11 cellular contexts compared by ENCODE assay signal in the genomic region with DNA sequence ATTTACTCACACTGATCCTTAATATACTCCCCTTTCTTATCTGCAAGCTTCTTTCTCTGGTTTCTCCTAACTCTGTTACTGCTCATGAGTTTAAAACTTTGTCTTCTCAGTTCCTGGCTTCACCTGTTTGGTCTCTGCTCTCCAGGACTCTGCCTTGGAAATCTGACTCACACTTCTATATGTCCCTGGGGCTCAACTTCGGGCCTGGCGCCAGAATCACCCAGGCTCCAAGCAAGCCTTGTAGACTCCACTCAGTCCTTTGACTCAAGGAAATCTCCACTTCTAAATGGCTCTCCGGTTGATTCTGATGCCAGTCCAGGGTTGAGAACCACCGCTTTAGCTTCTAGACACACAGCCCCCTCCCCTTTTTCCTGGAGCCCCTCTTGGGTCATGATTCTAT. TPM values are rescaled to one million over a fixed set of nuclear protein-coding genes. Genes with fewer than 3 reads are reported as not detected.
DNase-seq lines count a peak whose midpoint lies in the region; ATAC-seq, FAIRE-seq and TF ChIP-seq lines count a peak whose summit lies in the region.
"Had no signal": no experiment of that assay in that cellular context is flagged by ENCODE, and none has a peak within 500 bp of the region (broad histone marks: within the 10 kb centered on the region; RNA-seq: fewer than 3 reads in every experiment).

No MANE protein-coding gene starts in this region.

- intact Hi-C loops in left ventricle myocardium superior (cut with micrococcal nuclease), result no loop called here

- ATAC-seq in left ventricle myocardium superior (peak; percentile 36), GM21723 (IDR thresholded peaks at IDR 0.05; ENCODE audit: unreplicated experiment) (no peak), GM21825 (IDR thresholded peaks at IDR 0.05; ENCODE audit: unreplicated experiment) (no peak), HG02973 (IDR thresholded peaks at IDR 0.05; ENCODE audit: unreplicated experiment) (no peak)

- no peak overlapping the region for H3K4me3 Mint-ChIP-seq in astrocyte (ENCODE audit: unreplicated experiment)

- H2AFZ ChIP-seq in astrocyte (ENCODE audit: low read depth, low read length), result no peak overlapping the region

- no peaks in the 10 kb centered on the region for H3K79me2 ChIP-seq in astrocyte (ENCODE audit: insufficient read depth, low read length)

- FAIRE-seq in astrocyte (lab: Jason Lieb, UNC), result no peak

- DNase-seq in HT-29 (ENCODE audit: low spot score) (peak; percentile 89), astrocyte (ENCODE audit: low read depth) (peak; percentile 58), left ventricle myocardium superior (peak; percentile 65), OCI-M2 (lab: John Stamatoyannopoulos, UW; ENCODE audit: unreplicated experiment) (no peak)
- DNase-seq: head of caudate nucleus, spleen had no signal

- H3K36me3 Mint-ChIP-seq in astrocyte (ENCODE audit: low read depth, unreplicated experiment), result no peaks in the 10 kb centered on the region

- no peaks in the 10 kb centered on the region for H4K20me1 ChIP-seq in astrocyte (ENCODE audit: insufficient read depth, low read length)

- H3K27ac ChIP-seq in astrocyte (ENCODE audit: low read depth, low read length) (no peak overlapping the region), skin epidermis (peak overlapping the region in 17 of 21 experiments; percentile 3 to 83 (median 57))

- peaks cover 20% of the 10 kb centered on the region for H3K4me1 Mint-ChIP-seq in astrocyte (ENCODE audit: low read depth, unreplicated experiment)

- no peaks in the 10 kb centered on the region for H3K36me3 ChIP-seq in astrocyte (ENCODE audit: insufficient read depth, low read length)
- H3K36me3 ChIP-seq: spleen, thoracic aorta had no signal

- H3K9me3 Mint-ChIP-seq in astrocyte (ENCODE audit: unreplicated experiment), result peaks cover 2% of the 10 kb centered on the region

- H3K4me2 ChIP-seq in astrocyte (ENCODE audit: low read length), result peak overlapping the region; percentile 40

- no peaks in the 10 kb centered on the region for H3K27me3 Mint-ChIP-seq in astrocyte (ENCODE audit: low read depth, unreplicated experiment)

- TF ChIP-seq CTCF in astrocyte (IDR thresholded peaks at IDR 0.05; ENCODE audit: insufficient read depth, low read depth, low read length), result no peak

- no peaks in the 10 kb centered on the region for H3K27me3 ChIP-seq in astrocyte (ENCODE audit: insufficient read depth, low read length)

- no peak overlapping the region for H3K27ac Mint-ChIP-seq in astrocyte (ENCODE audit: unreplicated experiment)

- H3K9me3 ChIP-seq in astrocyte (ENCODE audit: insufficient read depth, low read depth, low read length), result no peaks in the 10 kb centered on the region
- H3K9me3 ChIP-seq: spleen, thoracic aorta had no signal

- H3K4me3 ChIP-seq in astrocyte (ENCODE audit: insufficient read depth, low read depth, low read length) (no peak overlapping the region), skin epidermis (no peak overlapping the region)
- H3K4me3 ChIP-seq: spleen had no signal

- no peak overlapping the region for H3K9ac ChIP-seq in astrocyte (ENCODE audit: low read length)

- H3K4me1 ChIP-seq in astrocyte (ENCODE audit: insufficient read depth, low read length), result peaks cover 28% of the 10 kb centered on the region

RNA-seq across cellular contexts. Expression of gene TMC1, which starts 57.8 kb away (rescaled TPM):
- total RNA-seq in HT-29 (2014; rRNA removed; shearing (Covaris generic)), result 0.26 and 0.53 TPM in 2 replicates
- 0.10 TPM in 1 of 2 replicates, not detected in the other for total RNA-seq in astrocyte
- total RNA-seq in left ventricle myocardium superior, result not detected
- total RNA-seq: spleen, thoracic aorta had no signal
